16 cellular contexts compared by ENCODE assay signal in the genomic region with DNA sequence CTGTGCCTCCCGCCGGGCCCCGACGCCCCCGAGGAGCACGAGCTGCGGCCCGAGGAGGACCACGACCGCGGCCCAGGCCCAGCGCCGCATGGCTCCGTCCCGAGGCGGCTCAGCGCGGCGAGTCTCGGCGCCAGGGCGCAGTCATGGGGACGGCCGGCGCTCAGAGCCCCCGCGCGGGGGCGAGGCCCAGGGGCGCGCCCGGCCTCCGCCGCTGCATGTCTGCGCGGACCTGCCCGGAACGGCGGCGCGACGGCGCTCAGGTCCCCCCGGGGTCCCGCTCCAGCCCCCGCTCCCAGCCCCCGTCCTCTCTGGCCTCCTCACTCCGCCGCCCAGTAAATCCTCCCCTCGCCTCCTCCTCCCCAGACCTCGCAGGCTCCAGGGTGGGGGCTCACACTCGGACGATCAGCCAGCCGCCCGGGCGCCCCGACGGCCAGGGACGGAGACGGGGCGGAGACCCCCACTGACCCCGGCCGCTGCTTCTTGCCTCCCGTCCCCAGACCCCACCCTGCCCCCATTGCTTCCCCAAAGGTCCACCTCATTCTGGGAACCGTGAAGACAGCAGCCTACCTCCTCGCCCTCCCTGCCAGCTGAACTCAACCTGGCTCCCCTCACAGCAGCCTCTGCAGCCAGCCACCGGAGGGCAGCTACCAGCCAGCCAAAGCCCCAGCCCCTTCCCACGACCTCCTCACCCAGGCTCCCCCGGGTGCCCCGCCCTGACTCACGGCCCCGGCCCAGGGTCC. TPM values are rescaled to one million over a fixed set of nuclear protein-coding genes. Genes with fewer than 3 reads are reported as not detected.
DNase-seq lines count a peak whose midpoint lies in the region; ATAC-seq and TF ChIP-seq lines count a peak whose summit lies in the region.
"Had no signal": no experiment of that assay in that cellular context is flagged by ENCODE, and none has a peak within 500 bp of the region (broad histone marks: within the 10 kb centered on the region; RNA-seq: fewer than 3 reads in every experiment).

Gene C1QTNF12 (minus strand): TSS at position 122 of the 740 bp plus-strand sequence. CDS start 32 bp downstream, at position 90.

- DNase-seq in G401 (ENCODE audit: low spot score): no peak
- peak; percentile 20 for DNase-seq in NCI-H69 (lab: John Stamatoyannopoulos, UW)
- peak; percentile 64 for DNase-seq in neural progenitor cell (ENCODE audit: low spot score)
- DNase-seq in NCI-H2227 treated with DMSO at 0.1 percent for 48 hours (lab: John Stamatoyannopoulos, UW): no peak
- no peak for DNase-seq in effector memory CD4-positive, alpha-beta T cell
- DNase-seq in tibial artery: no peak
- DNase-seq: activated naive CD8-positive, alpha-beta T cell treated with anti-CD3 and anti-CD28 coated beads for 36 hours; cerebellar nuclear complex; EL; NCI-H1694 treated with DMSO at 0.1 percent for 48 hours; posterior cingulate gyrus; spleen; stomach had no signal

- TF ChIP-seq CTCF in neural progenitor cell (IDR thresholded peaks at IDR 0.05) (no peak), tibial artery (IDR thresholded peaks at IDR 0.05) (no peak)

- no peaks in the 10 kb centered on the region for H3K9me3 Mint-ChIP-seq in neural progenitor cell
- H3K9me3 Mint-ChIP-seq: activated naive CD8-positive, alpha-beta T cell treated with anti-CD3 and anti-CD28 coated beads for 36 hours had no signal

- no peak within 1 kb of the TSS for H3K9ac ChIP-seq in neural progenitor cell

- H2AFZ ChIP-seq in neural progenitor cell (replicated peaks): peak within 1 kb of the TSS; percentile 48

- peaks cover 12% of the 10 kb centered on the region for H3F3A ChIP-seq in neural progenitor cell (ENCODE audit: low read depth)

- peak within 1 kb of the TSS; percentile 64 for H3K4me3 Mint-ChIP-seq in neural progenitor cell
- H3K4me3 Mint-ChIP-seq: activated naive CD8-positive, alpha-beta T cell treated with anti-CD3 and anti-CD28 coated beads for 36 hours had no signal

- no peaks in the 10 kb centered on the region for H3K9me3 ChIP-seq in neural progenitor cell (ENCODE audit: low read depth)
- no peaks in the 10 kb centered on the region for H3K9me3 ChIP-seq in effector memory CD4-positive, alpha-beta T cell (ENCODE audit: control insufficient read depth, low read length)
- H3K9me3 ChIP-seq in tibial artery: no peaks in the 10 kb centered on the region
- H3K9me3 ChIP-seq: spleen, stomach had no signal

- ATAC-seq in esophagus mucosa (peak; percentile 27), GM19324 (IDR thresholded peaks at IDR 0.05; ENCODE audit: low FRiP score, unreplicated experiment) (no peak)
- ATAC-seq: Right ventricle myocardium inferior had no signal

- intact Hi-C loops in tibial artery (cut with DNase I; ENCODE audit: low total_unique reads): no loop called here

- peak within 1 kb of the TSS; percentile 68 for H3K4me2 ChIP-seq in neural progenitor cell

- peaks cover 19% of the 10 kb centered on the region for H4K20me1 ChIP-seq in neural progenitor cell (ENCODE audit: low read depth)

- H3K27ac Mint-ChIP-seq in neural progenitor cell: no peak within 1 kb of the TSS
- H3K27ac Mint-ChIP-seq: activated naive CD8-positive, alpha-beta T cell treated with anti-CD3 and anti-CD28 coated beads for 36 hours had no signal

- H3K36me3 Mint-ChIP-seq in neural progenitor cell: no peaks in the 10 kb centered on the region

- H3K27me3 ChIP-seq in neural progenitor cell: peaks cover 30% of the 10 kb centered on the region
- H3K27me3 ChIP-seq in effector memory CD4-positive, alpha-beta T cell (replicated peaks; ENCODE audit: control insufficient read depth, insufficient read depth, low read length, poor library complexity, severe bottlenecking): peaks cover 13% of the 10 kb centered on the region
- H3K27me3 ChIP-seq in tibial artery: peaks cover 0 to 35% of the 10 kb centered on the region in 2 donors

- H3K4me1 Mint-ChIP-seq in neural progenitor cell: no peaks in the 10 kb centered on the region

- no peaks in the 10 kb centered on the region for H3K79me2 ChIP-seq in neural progenitor cell (ENCODE audit: low read depth)

- no peak within 1 kb of the TSS for H3K27ac ChIP-seq in neural progenitor cell
- H3K27ac ChIP-seq in effector memory CD4-positive, alpha-beta T cell (ENCODE audit: insufficient read depth, low read length, poor library complexity, severe bottlenecking): no peak within 1 kb of the TSS
- H3K27ac ChIP-seq in tibial artery: no peak within 1 kb of the TSS
- H3K27ac ChIP-seq: spleen, stomach had no signal

- peak within 1 kb of the TSS; percentile 18 for H3K4me3 ChIP-seq in neural progenitor cell
- H3K4me3 ChIP-seq in effector memory CD4-positive, alpha-beta T cell (ENCODE audit: insufficient read depth, low read depth, low read length, poor library complexity, severe bottlenecking): no peak within 1 kb of the TSS
- no peak within 1 kb of the TSS for H3K4me3 ChIP-seq in tibial artery

- H3K27me3 Mint-ChIP-seq in neural progenitor cell (ENCODE audit: insufficient read depth, low read depth): peaks cover 4% of the 10 kb centered on the region
- H3K27me3 Mint-ChIP-seq: activated naive CD8-positive, alpha-beta T cell treated with anti-CD3 and anti-CD28 coated beads for 36 hours had no signal

- in situ Hi-C loops in G401 (cut with HindIII; ENCODE audit: low sequenced_read_pairs): no loop called here

- peaks cover 5% of the 10 kb centered on the region for H3K4me1 ChIP-seq in neural progenitor cell
- peaks cover 20% of the 10 kb centered on the region for H3K4me1 ChIP-seq in effector memory CD4-positive, alpha-beta T cell (ENCODE audit: control insufficient read depth, insufficient read depth, low read length, poor library complexity, severe bottlenecking)
- H3K4me1 ChIP-seq in tibial artery: peaks cover 0 to 17% (median 5%) of the 10 kb centered on the region in 4 donors

- H3K36me3 ChIP-seq in neural progenitor cell (no peaks in the 10 kb centered on the region), tibial artery (peaks cover 0 to 24% (median 12%) of the 10 kb centered on the region in 3 donors)
- no peaks in the 10 kb centered on the region for H3K36me3 ChIP-seq in effector memory CD4-positive, alpha-beta T cell (ENCODE audit: control insufficient read depth, insufficient read depth, low read length)

RNA-seq across cellular contexts. Expression of gene C1QTNF12, which starts in this region (rescaled TPM):
- total RNA-seq in G401 (2014; rRNA removed; shearing (Covaris generic)): 5.1 and 13.3 TPM in 2 replicates
- total RNA-seq in esophagus mucosa: 3.9 TPM
- 0.28 and 2.1 TPM in 2 replicates for total RNA-seq in neural progenitor cell (ENCODE audit: low replicate concordance)

Comparison
In these comparisons a context has a peak if more than half of its experiments do, and no peak if none do; other contexts are left out.
1. DNase-seq: peak in NCI-H69 (single experiment) and neural progenitor cell (single experiment); none in G401 (single experiment), NCI-H2227 treated with DMSO at 0.1 percent for 48 hours (single experiment), effector memory CD4-positive, alpha-beta T cell (0 of 3) and tibial artery (0 of 2).